In genomic region chr6:159720708-159721107, GRCh38 we compare ENCODE assay signal across 8 cellular contexts. TPM values are rescaled to one million over a fixed set of nuclear protein-coding genes. Genes with fewer than 3 reads are reported as not detected.
A peak's percentile ranks its signal among the peaks of the same experiment; 100 is the strongest.
DNase-seq lines count a peak whose midpoint lies in the region; ATAC-seq and TF ChIP-seq lines count a peak whose summit lies in the region.

No MANE protein-coding gene starts in this region.

- H3K36me3 ChIP-seq in DND-41 (ENCODE audit: insufficient read depth, low read length) = peaks cover 17% of the 10 kb centered on the region; the same call in 1 of the 2 replicates

- H2AFZ ChIP-seq in DND-41 (ENCODE audit: low read depth, low read length) = no peak overlapping the region

- no peak overlapping the region for H3K27ac ChIP-seq in 22Rv1
- H3K27ac ChIP-seq in DND-41 (ENCODE audit: low read length) = no peak overlapping the region

- intact Hi-C loops in left ventricle myocardium superior (cut with micrococcal nuclease) = no loop called here

- no peak overlapping the region for H3K27ac Mint-ChIP-seq in activated naive CD8-positive, alpha-beta T cell treated with anti-CD3 and anti-CD28 coated beads, Interleukin-2, amount 50 U/mL, for 24 hours

- H3K36me3 Mint-ChIP-seq in activated naive CD8-positive, alpha-beta T cell treated with anti-CD3 and anti-CD28 coated beads, Interleukin-2, amount 50 U/mL, for 24 hours (ENCODE audit: low read depth) = peaks cover 9% of the 10 kb centered on the region

- H4K20me1 ChIP-seq in DND-41 (ENCODE audit: insufficient read depth, low read length) = peaks cover 7% of the 10 kb centered on the region; the same call in 1 of the 2 replicates

- DNase-seq in DND-41 = peak; percentile 28
- peak; percentile 83 for DNase-seq in NCI-H146 (lab: John Stamatoyannopoulos, UW)
- DNase-seq in activated naive CD8-positive, alpha-beta T cell treated with anti-CD3 and anti-CD28 coated beads, Interleukin-2, amount 50 U/mL, for 24 hours = peak; percentile 26
- no peak for DNase-seq in left lobe of liver (ENCODE audit: low spot score)
- no peak for DNase-seq in NCI-H226
- no peak for DNase-seq in left ventricle myocardium superior

- TF ChIP-seq CTCF in 22Rv1 (IDR thresholded peaks at IDR 0.05) (peak; percentile 64), DND-41 (IDR thresholded peaks at IDR 0.05; ENCODE audit: borderline replicate concordance, extremely low read depth, low read length, poor library complexity, severe bottlenecking) (peak; percentile 55)

- H3K4me3 Mint-ChIP-seq in activated naive CD8-positive, alpha-beta T cell treated with anti-CD3 and anti-CD28 coated beads, Interleukin-2, amount 50 U/mL, for 24 hours = no peak overlapping the region

- H3K27me3 Mint-ChIP-seq in activated naive CD8-positive, alpha-beta T cell treated with anti-CD3 and anti-CD28 coated beads, Interleukin-2, amount 50 U/mL, for 24 hours = no peaks in the 10 kb centered on the region

- no peak overlapping the region for H3K4me3 ChIP-seq in DND-41 (ENCODE audit: low read depth in 1 of 2, low read length in 2 of 2)

- peaks cover 16% of the 10 kb centered on the region for H3K4me1 ChIP-seq in DND-41 (ENCODE audit: insufficient read depth, low read length)

- H3K27me3 ChIP-seq in DND-41 (ENCODE audit: insufficient read depth, low read length, poor library complexity) = no peaks in the 10 kb centered on the region

- peaks cover 22% of the 10 kb centered on the region for H3K4me1 Mint-ChIP-seq in activated naive CD8-positive, alpha-beta T cell treated with anti-CD3 and anti-CD28 coated beads, Interleukin-2, amount 50 U/mL, for 24 hours

- no peak overlapping the region for H3K9ac ChIP-seq in DND-41 (ENCODE audit: low read depth, low read length)

- ATAC-seq in DND-41 (ENCODE audit: insufficient read depth, low read depth) (peak; percentile 37; the same call in 1 of the 3 replicates), left lobe of liver (peak; percentile 66), GM21381 (IDR thresholded peaks at IDR 0.05; ENCODE audit: unreplicated experiment) (no peak), left ventricle myocardium superior (no peak)
- peak; percentile 40 for ATAC-seq in activated naive CD8-positive, alpha-beta T cell treated with anti-CD3 and anti-CD28 coated beads, Interleukin-2, amount 50 U/mL, for 24 hours

- H3K9me3 ChIP-seq in DND-41 (ENCODE audit: insufficient read depth, low read length, severe bottlenecking) = no peaks in the 10 kb centered on the region

- peaks cover 41% of the 10 kb centered on the region for H3K79me2 ChIP-seq in DND-41 (ENCODE audit: insufficient read depth, low read length)

- H3K4me2 ChIP-seq in DND-41 (ENCODE audit: insufficient read depth, low read length) = no peak overlapping the region

- H3K9me3 Mint-ChIP-seq in activated naive CD8-positive, alpha-beta T cell treated with anti-CD3 and anti-CD28 coated beads, Interleukin-2, amount 50 U/mL, for 24 hours = no peaks in the 10 kb centered on the region

RNA-seq across cellular contexts. Expression of gene WTAP, which starts 6.6 kb away (rescaled TPM):
- total RNA-seq in left lobe of liver = 23.7 TPM
- total RNA-seq in left ventricle myocardium superior = 46.4 TPM

RNA-seq across cellular contexts. Expression of gene SOD2, which starts 27.7 kb away (rescaled TPM):
- total RNA-seq in left lobe of liver = 608 TPM
- 1,053 TPM for total RNA-seq in left ventricle myocardium superior

RNA-seq across cellular contexts. Expression of gene ACAT2, which starts 41.1 kb away (rescaled TPM):
- total RNA-seq in left lobe of liver = 44.6 TPM
- 4.0 TPM for total RNA-seq in left ventricle myocardium superior

Comparison
In these comparisons a context has a peak if more than half of its experiments do, and no peak if none do; other contexts are left out.
1. ATAC-seq: peak in DND-41 (single experiment), activated naive CD8-positive, alpha-beta T cell treated with anti-CD3 and anti-CD28 coated beads, Interleukin-2, amount 50 U/mL, for 24 hours (single experiment) and left lobe of liver (single experiment); none in GM21381 (single experiment) and left ventricle myocardium superior (single experiment).
2. DNase-seq: peak in DND-41 (single experiment), NCI-H146 (single experiment) and activated naive CD8-positive, alpha-beta T cell treated with anti-CD3 and anti-CD28 coated beads, Interleukin-2, amount 50 U/mL, for 24 hours (single experiment); none in left lobe of liver (single experiment), NCI-H226 (single experiment) and left ventricle myocardium superior (single experiment).